Comparison of ENCODE assay signal across 1 cellular context in genomic region chr1:167439301-167439988, GRCh38.
TF ChIP-seq lines count a peak whose summit lies in the region.

No MANE protein-coding gene starts in this region.

TF ChIP-seq in GM12878, 131 proteins besides CTCF, POLR2A, EP300 and RAD21 (continued from another document):
- TF ChIP-seq ZBTB4 (CRISPR knock-in tag; IDR thresholded peaks at IDR 0.05) (no peak), E2F4 (IDR thresholded peaks at IDR 0.05; ENCODE audit: low read depth, low read length) (0 out of 2 replicates have a peak, but pooled peaks have one; percentile 17), KLF5 (IDR thresholded peaks at IDR 0.05; ENCODE audit: partially characterized antibody) (no peak), KDM1A (IDR thresholded peaks at IDR 0.05; ENCODE audit: borderline replicate concordance) (no peak), NRF1 (conservative IDR thresholded peaks at IDR 0.05; ENCODE audit: low read depth, low read length) (0 out of 2 replicates have a peak, but pooled peaks have one; percentile 28), HDAC6 (IDR thresholded peaks at IDR 0.05; ENCODE audit: unreplicated experiment) (peak; percentile 97), ZNF217 (IDR thresholded peaks at IDR 0.05) (no peak), STAT1 (conservative IDR thresholded peaks at IDR 0.05) (no peak)
